In the genomic region with DNA sequence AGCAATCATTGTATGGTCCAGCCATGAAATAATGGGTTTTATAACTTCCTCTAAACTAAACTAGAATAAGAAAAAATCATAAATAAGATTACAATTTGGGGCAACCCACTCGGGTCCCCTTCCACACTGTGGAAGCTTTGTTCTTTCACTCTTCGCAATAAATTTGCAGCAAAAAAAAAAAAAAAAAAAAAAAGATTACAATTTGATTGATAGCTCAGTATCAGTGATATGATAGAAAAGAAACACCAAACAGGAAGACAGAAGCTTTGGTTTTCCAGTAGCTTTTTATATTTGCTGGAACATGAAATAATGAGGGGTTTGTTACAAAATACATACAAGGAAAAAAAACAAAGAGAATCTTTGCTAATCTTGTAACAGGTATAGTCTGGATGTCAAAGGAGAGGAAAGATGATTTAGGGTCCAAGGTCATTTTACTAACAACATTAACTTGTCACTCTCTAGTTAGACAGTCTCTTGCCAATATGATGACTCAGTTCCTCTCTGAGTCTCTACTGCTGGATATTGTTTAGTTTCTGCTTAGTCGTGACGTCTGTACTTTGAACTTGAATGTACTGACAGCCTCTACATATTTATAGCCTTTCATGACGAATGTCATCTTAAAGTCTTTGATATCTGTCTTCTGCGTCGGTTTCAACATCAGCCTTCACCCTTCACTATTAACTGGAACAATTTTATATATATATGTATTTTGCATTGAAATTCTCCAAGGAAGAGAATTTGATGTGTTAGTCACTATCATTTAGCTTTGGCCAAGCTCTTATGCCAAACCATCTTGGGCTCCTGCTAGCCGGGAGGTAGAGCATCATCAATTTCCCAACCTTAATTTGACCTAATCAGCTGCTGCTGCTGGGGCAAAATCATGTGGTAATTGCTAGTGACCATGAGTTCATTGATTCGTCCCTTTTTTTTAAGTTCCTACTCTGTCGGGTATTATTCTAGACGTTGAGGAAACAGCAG, we compare ENCODE assay signal across 11 cellular contexts.
A peak's percentile ranks its signal among the peaks of the same experiment; 100 is the strongest.
DNase-seq lines count a peak whose midpoint lies in the region; ATAC-seq and TF ChIP-seq lines count a peak whose summit lies in the region.
"Had no signal": no experiment of that assay in that cellular context is flagged by ENCODE, and none has a peak within 500 bp of the region (broad histone marks: within the 10 kb centered on the region; RNA-seq: fewer than 3 reads in every experiment).

No MANE protein-coding gene starts in this region.

- TF ChIP-seq CTCF in A673 (conservative IDR thresholded peaks at IDR 0.05; ENCODE audit: low read depth, low read length) (no peak), astrocyte of the spinal cord (IDR thresholded peaks at IDR 0.05; ENCODE audit: low read depth, low read length) (no peak), upper lobe of left lung (IDR thresholded peaks at IDR 0.05) (no peak), GM10248 (IDR thresholded peaks at IDR 0.05; ENCODE audit: control extremely low read depth, extremely low read depth, low read depth, missing control alignments) (no peak)

- in situ Hi-C loops in astrocyte of the spinal cord (cut with HindIII; ENCODE audit: low sequenced_read_pairs) = no loop called here

- no peak overlapping the region for H3K4me3 Mint-ChIP-seq in effector memory CD8-positive, alpha-beta T cell

- 73 to 77% methylated on average over 11 of the region's 11 CpGs for WGBS in upper lobe of left lung, 2 donors

- no peaks in the 10 kb centered on the region for H3K9me3 Mint-ChIP-seq in effector memory CD8-positive, alpha-beta T cell

- H3K4me1 ChIP-seq in A673 (ENCODE audit: insufficient read depth, low read length, poor library complexity, severe bottlenecking) = no peaks in the 10 kb centered on the region
- no peaks in the 10 kb centered on the region for H3K4me1 ChIP-seq in upper lobe of left lung
- H3K4me1 ChIP-seq: heart left ventricle had no signal

- CTCF ChIA-PET in A673 (lab: Charles Lee) = no interaction called here
- CTCF ChIA-PET in GM10248 (lab: Yijun Ruan, JAX) = no interaction called here

- ATAC-seq in upper lobe of left lung (ENCODE audit: low FRiP score in 2 of 2) = no peak
- ATAC-seq in effector memory CD8-positive, alpha-beta T cell (replicated peaks) = no peak
- ATAC-seq: left ventricle myocardium superior had no signal

- H3K27ac ChIP-seq in A673 (ENCODE audit: low read depth, low read length, poor library complexity, severe bottlenecking) (no peak overlapping the region), substantia nigra (ENCODE audit: low read depth, low read length, poor library complexity, severe bottlenecking) (no peak overlapping the region), upper lobe of left lung (no peak overlapping the region)
- H3K27ac ChIP-seq: heart left ventricle, neutrophil had no signal

- no peaks in the 10 kb centered on the region for H3K36me3 ChIP-seq in A673 (ENCODE audit: insufficient read depth, low read length, poor library complexity, severe bottlenecking)
- no peaks in the 10 kb centered on the region for H3K36me3 ChIP-seq in upper lobe of left lung
- H3K36me3 ChIP-seq: heart left ventricle, neutrophil had no signal

- H3K4me3 ChIP-seq in A673 (ENCODE audit: low read depth, low read length, poor library complexity, severe bottlenecking) (no peak overlapping the region), astrocyte of the spinal cord (ENCODE audit: low read depth, low read length) (no peak overlapping the region), upper lobe of left lung (no peak overlapping the region)
- H3K4me3 ChIP-seq: heart left ventricle had no signal

- H3K4me1 Mint-ChIP-seq in effector memory CD8-positive, alpha-beta T cell (ENCODE audit: low read depth in 2 of 2) = no peaks in the 10 kb centered on the region

- no peak for TF ChIP-seq EP300 in upper lobe of left lung (IDR thresholded peaks at IDR 0.05)

- no peaks in the 10 kb centered on the region for H3K9me3 ChIP-seq in A673 (ENCODE audit: low read depth, low read length, poor library complexity, severe bottlenecking)
- H3K9me3 ChIP-seq in upper lobe of left lung = no peaks in the 10 kb centered on the region
- H3K9me3 ChIP-seq: neutrophil had no signal

- peak; percentile 29 for DNase-seq in A673 (ENCODE audit: low spot score)
- DNase-seq in M059J (ENCODE audit: low read depth) = peak; percentile 86
- DNase-seq in astrocyte of the spinal cord (ENCODE audit: low read depth, low spot score) = peak; percentile 77
- peak; percentile 91 for DNase-seq in iris pigment epithelial cell (ENCODE audit: low read depth)
- no peak for DNase-seq in substantia nigra (lab: John Stamatoyannopoulos, UW)
- no peak for DNase-seq in upper lobe of left lung
- DNase-seq in effector memory CD8-positive, alpha-beta T cell = no peak
- no peak for DNase-seq in GM10248 (ENCODE audit: extremely low spot score)
- DNase-seq: heart left ventricle, left ventricle myocardium superior had no signal

- H3K27me3 ChIP-seq in A673 (replicated peaks; ENCODE audit: insufficient read depth, low read depth, low read length, poor library complexity) (no peaks in the 10 kb centered on the region), upper lobe of left lung (no peaks in the 10 kb centered on the region)
- H3K27me3 ChIP-seq: heart left ventricle, neutrophil had no signal

- H3K36me3 Mint-ChIP-seq in effector memory CD8-positive, alpha-beta T cell (ENCODE audit: insufficient read depth) = no peaks in the 10 kb centered on the region

- no TSS peak for BruUV-seq in A673 (replicated peaks; lab: Mats Ljungman, UMichigan)

- no peak overlapping the region for H3K27ac Mint-ChIP-seq in effector memory CD8-positive, alpha-beta T cell

- POLR2A ChIA-PET in A673 (lab: Charles Lee; ENCODE audit: low non-redundant PET) (no interaction called here), GM10248 (lab: Yijun Ruan, JAX) (no interaction called here)

- no peak for TF ChIP-seq POLR2A in upper lobe of left lung (IDR thresholded peaks at IDR 0.05)

- intact Hi-C loops in A673 (cut with micrococcal nuclease; ENCODE audit: unreplicated experiment) = no loop called here

- H3K27me3 Mint-ChIP-seq in effector memory CD8-positive, alpha-beta T cell = no peaks in the 10 kb centered on the region

Comparison
In these comparisons a context has a peak if more than half of its experiments do, and no peak if none do; other contexts are left out.
1. DNase-seq: peak in A673 (single experiment), M059J (single experiment), astrocyte of the spinal cord (single experiment) and iris pigment epithelial cell (single experiment); none in substantia nigra (0 of 49), upper lobe of left lung (0 of 2), effector memory CD8-positive, alpha-beta T cell (0 of 3) and GM10248 (single experiment).